20 cellular contexts compared by ENCODE assay signal in the genomic region with DNA sequence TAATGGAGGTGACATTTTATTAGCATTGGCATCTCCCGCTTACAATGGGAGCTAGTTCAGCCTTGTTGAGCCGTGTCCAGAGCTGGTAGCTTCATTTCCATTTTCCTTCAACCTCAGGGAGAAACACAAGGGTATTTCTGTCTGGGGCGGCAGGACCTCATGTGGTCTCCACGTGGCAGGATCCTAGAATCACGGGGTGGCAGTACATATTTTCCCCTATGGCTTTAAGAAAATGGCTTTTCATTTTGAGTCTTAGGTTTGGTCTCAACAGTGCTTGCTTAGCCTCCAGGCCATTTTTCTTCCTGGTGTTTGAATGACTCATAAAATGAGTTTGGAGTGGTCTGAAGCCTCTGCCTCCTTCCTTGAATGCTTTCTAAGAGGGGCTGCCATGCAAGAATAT. TPM values are rescaled to one million over a fixed set of nuclear protein-coding genes. Genes with fewer than 3 reads are reported as not detected.
A peak's percentile ranks its signal among the peaks of the same experiment; 100 is the strongest.
DNase-seq lines count a peak whose midpoint lies in the region; FAIRE-seq and TF ChIP-seq lines count a peak whose summit lies in the region.
"Had no signal": no experiment of that assay in that cellular context is flagged by ENCODE, and none has a peak within 500 bp of the region (broad histone marks: within the 10 kb centered on the region; RNA-seq: fewer than 3 reads in every experiment).

No MANE protein-coding gene starts in this region.

- dilution Hi-C loops in keratinocyte (cut with MboI; ENCODE audit: extremely low pct_ligation_motif_present, low sequenced_read_pairs) = no loop called here

- H4K20me1 ChIP-seq in keratinocyte (ENCODE audit: control insufficient read depth, extremely low read depth, insufficient read depth, low read length) = no peaks in the 10 kb centered on the region

- no peak overlapping the region for H3K9ac ChIP-seq in HUES48 (ENCODE audit: low read depth, low read length)
- H3K9ac ChIP-seq in adipocyte (ENCODE audit: low read length) = no peak overlapping the region
- H3K9ac ChIP-seq in keratinocyte (ENCODE audit: control insufficient read depth, extremely low read depth, insufficient read depth, low read length) = no peak overlapping the region

- no peaks in the 10 kb centered on the region for H3K9me3 ChIP-seq in HUES48 (ENCODE audit: control insufficient read depth, insufficient read depth, low read length)
- H3K9me3 ChIP-seq in adipocyte (ENCODE audit: control insufficient read depth, low read length) = no peaks in the 10 kb centered on the region
- no peaks in the 10 kb centered on the region for H3K9me3 ChIP-seq in keratinocyte (ENCODE audit: control insufficient read depth, low read depth, low read length)
- H3K9me3 ChIP-seq: gastrocnemius medialis, HAP-1 had no signal

- H3K36me3 ChIP-seq in HUES48 (ENCODE audit: control insufficient read depth, insufficient read depth, low read length) = no peaks in the 10 kb centered on the region
- H3K36me3 ChIP-seq in adipocyte (ENCODE audit: control insufficient read depth, insufficient read depth, low read length, severe bottlenecking) = no peaks in the 10 kb centered on the region
- no peaks in the 10 kb centered on the region for H3K36me3 ChIP-seq in keratinocyte (ENCODE audit: control insufficient read depth in 2 of 2, extremely low read depth in 1 of 2, insufficient read depth in 2 of 2, low read length in 2 of 2)
- H3K36me3 ChIP-seq: gastrocnemius medialis, HAP-1 had no signal

- peak overlapping the region; percentile 84 for H2AFZ ChIP-seq in keratinocyte (ENCODE audit: control insufficient read depth, low read length)

- peak overlapping the region; percentile 41 for H3K4me2 ChIP-seq in keratinocyte (ENCODE audit: control insufficient read depth, extremely low read depth, insufficient read depth, low read depth, low read length)

- DNase-seq in adipocyte (ENCODE audit: low read depth) (peak; percentile 52), keratinocyte (ENCODE audit: low read depth, low spot score) (no peak), D341Med (ENCODE audit: low spot score) (no peak), AG08395 (ENCODE audit: low spot score) (no peak), NCI-H446 (lab: John Stamatoyannopoulos, UW) (no peak), activated gamma-delta T cell treated with Interleukin-2 at 50 U/mL for 16 hours (no peak)
- DNase-seq: activated CD8-positive, alpha-beta T cell treated with anti-CD3 and anti-CD28 coated beads, Interleukin-2, amount 10 ng/mL, durations not matched to agents 7 days and 5 days; activated T-cell treated with anti-CD3 and anti-CD28 coated beads, Interleukin-2, amount 50 U/mL, for 72 hours; CD4-positive, CD25-positive, alpha-beta regulatory T cell; DND-41; gastrocnemius medialis; naive thymus-derived CD4-positive, alpha-beta T cell; NCI-H187; NCI-H510A treated with DMSO at 0.1 percent for 48 hours; stimulated activated naive CD8-positive, alpha-beta T cell treated with anti-CD3 and anti-CD28 coated beads, Interleukin-15, Interleukin-2, amounts not matched to agents 100 U/mL and 50 U/mL, for 24 hours had no signal

- H3K27ac ChIP-seq in 22Rv1 (peak overlapping the region; percentile 43), HUES48 (ENCODE audit: low read depth, low read length) (peak overlapping the region; percentile 54), keratinocyte (ENCODE audit: control insufficient read depth, insufficient read depth, low read length) (no peak overlapping the region)
- H3K27ac ChIP-seq: gastrocnemius medialis had no signal

- H3K4me3 ChIP-seq in HUES48 (ENCODE audit: low read depth, low read length) = no peak overlapping the region
- no peak overlapping the region for H3K4me3 ChIP-seq in adipocyte (ENCODE audit: low read length)
- H3K4me3 ChIP-seq in keratinocyte (ENCODE audit: control insufficient read depth in 2 of 3, extremely low read depth in 1 of 3, insufficient read depth in 2 of 3, low read depth in 1 of 3, low read length in 3 of 3) = no peak overlapping the region
- H3K4me3 ChIP-seq: gastrocnemius medialis, HAP-1 had no signal

- H3K4me1 ChIP-seq in HUES48 (ENCODE audit: control insufficient read depth, insufficient read depth, low read length) = peaks cover 16% of the 10 kb centered on the region
- peaks cover 22% of the 10 kb centered on the region for H3K4me1 ChIP-seq in adipocyte (ENCODE audit: control insufficient read depth, insufficient read depth, low read length)
- H3K4me1 ChIP-seq in keratinocyte (ENCODE audit: control insufficient read depth, extremely low read depth, insufficient read depth, low read length) = peaks cover 7% of the 10 kb centered on the region

- H3K9me1 ChIP-seq in keratinocyte (ENCODE audit: control insufficient read depth, extremely low read depth, insufficient read depth, low read length) = no peaks in the 10 kb centered on the region

- H3K27me3 ChIP-seq in HUES48 (ENCODE audit: control insufficient read depth, insufficient read depth, low read length) (no peaks in the 10 kb centered on the region), adipocyte (replicated peaks; ENCODE audit: control insufficient read depth, insufficient read depth, low read length) (no peaks in the 10 kb centered on the region), keratinocyte (ENCODE audit: control insufficient read depth, extremely low read depth, insufficient read depth, low read length) (no peaks in the 10 kb centered on the region)
- H3K27me3 ChIP-seq: gastrocnemius medialis had no signal

- H3K79me2 ChIP-seq in keratinocyte (ENCODE audit: control insufficient read depth, insufficient read depth, low read length) = no peaks in the 10 kb centered on the region

- peak; percentile 70 for FAIRE-seq in keratinocyte (lab: Jason Lieb, UNC)
- FAIRE-seq: colon, HTR-8/SVneo had no signal

- TF ChIP-seq CTCF in 22Rv1 (IDR thresholded peaks at IDR 0.05) (no peak), keratinocyte (optimal IDR thresholded peaks at IDR 0.05 in 1 of 3, IDR thresholded peaks at IDR 0.05 in 1 of 3, conservative IDR thresholded peaks at IDR 0.05 in 1 of 3; ENCODE audit: extremely low read depth in 1 of 3, insufficient read depth in 2 of 3, low read length in 3 of 3) (no peak)

RNA-seq across cellular contexts. Expression of a gene that starts 20.3 kb away (rescaled TPM):
- polyA plus RNA-seq in keratinocyte = 0.63 to 1.2 TPM (median 1.00 TPM) in 3 replicates
- polyA plus RNA-seq in keratinocyte (2011; ENCODE audit: low read depth) = 3.1 TPM
- 1.1 and 1.3 TPM in 2 replicates for polyA plus RNA-seq in keratinocyte (2011; cell fraction: cytosol; rRNA removed)
- polyA plus RNA-seq in keratinocyte (2011; cell fraction: nucleus; rRNA removed) = 1.4 TPM in 2 replicates
- polyA plus RNA-seq in keratinocyte (2012; ENCODE audit: low replicate concordance) = 1.3 and 1.5 TPM in 2 replicates
- 0.69 to 3.3 TPM (median 0.72 TPM) in 3 replicates for polyA minus RNA-seq in keratinocyte
- polyA minus RNA-seq in keratinocyte (2011; cell fraction: cytosol; rRNA and poly(A)+ RNA removed) = not detected
- polyA minus RNA-seq in keratinocyte (2011; cell fraction: nucleus; rRNA and poly(A)+ RNA removed) = 0.84 and 2.3 TPM in 2 replicates
- polyA plus RNA-seq: naive thymus-derived CD4-positive, alpha-beta T cell had no signal
